Comparison of ENCODE assay signal across 15 cellular contexts in genomic region chrX:27085346-27085745, GRCh38.
DNase-seq lines count a peak whose midpoint lies in the region; TF ChIP-seq lines count a peak whose summit lies in the region.
"Had no signal": no experiment of that assay in that cellular context is flagged by ENCODE, and none has a peak within 500 bp of the region (broad histone marks: within the 10 kb centered on the region; RNA-seq: fewer than 3 reads in every experiment).

No MANE protein-coding gene starts in this region.

- peaks cover 2% of the 10 kb centered on the region for H3K36me3 Mint-ChIP-seq in mesothelial cell of epicardium
- H3K36me3 Mint-ChIP-seq: CD4-positive, CD25-positive, alpha-beta regulatory T cell; CD8-positive, alpha-beta T cell had no signal

- peaks cover 20% of the 10 kb centered on the region for H3K9me3 Mint-ChIP-seq in mesothelial cell of epicardium
- H3K9me3 Mint-ChIP-seq: CD4-positive, CD25-positive, alpha-beta regulatory T cell had no signal

- no peak overlapping the region for H3K4me3 Mint-ChIP-seq in mesothelial cell of epicardium
- H3K4me3 Mint-ChIP-seq: B cell; CD4-positive, CD25-positive, alpha-beta regulatory T cell; CD8-positive, alpha-beta T cell had no signal

- peaks cover 19% of the 10 kb centered on the region for H3K4me1 Mint-ChIP-seq in mesothelial cell of epicardium
- H3K4me1 Mint-ChIP-seq: B cell; CD4-positive, CD25-positive, alpha-beta regulatory T cell had no signal

- no peaks in the 10 kb centered on the region for H3K27me3 Mint-ChIP-seq in mesothelial cell of epicardium (ENCODE audit: low read depth)
- H3K27me3 Mint-ChIP-seq: B cell; CD4-positive, CD25-positive, alpha-beta regulatory T cell had no signal

- peak overlapping the region; percentile 36 for H3K27ac Mint-ChIP-seq in mesothelial cell of epicardium
- H3K27ac Mint-ChIP-seq: B cell; CD4-positive, CD25-positive, alpha-beta regulatory T cell; CD8-positive, alpha-beta T cell had no signal

- peak; percentile 11 for DNase-seq in dermis blood vessel endothelial cell
- peak; percentile 41 for DNase-seq in iris pigment epithelial cell (ENCODE audit: low read depth)
- DNase-seq in mesothelial cell of epicardium (ENCODE audit: low spot score in 2 of 2, unreplicated experiment in 2 of 2), result no peak
- no peak for DNase-seq in activated effector memory CD4-positive, alpha-beta T cell treated with Interleukin-2 at 50 U/mL for 16 hours
- DNase-seq in GM19238 (ENCODE audit: insufficient read length, low spot score), result no peak
- DNase-seq in NCI-H345 (lab: John Stamatoyannopoulos, UW), result no peak
- DNase-seq: Caco-2; CD4-positive, CD25-positive, alpha-beta regulatory T cell; CD8-positive, alpha-beta T cell; DMS153; DND-41; GM23248; H7; HCEC 1CT had no signal

- TF ChIP-seq CTCF in mesothelial cell of epicardium (IDR thresholded peaks at IDR 0.05; ENCODE audit: unreplicated experiment), result no peak

Comparison
In these comparisons a context has a peak if more than half of its experiments do, and no peak if none do; other contexts are left out.
1. DNase-seq: peak in dermis blood vessel endothelial cell (single experiment) and iris pigment epithelial cell (single experiment); none in mesothelial cell of epicardium (0 of 2), activated effector memory CD4-positive, alpha-beta T cell treated with Interleukin-2 at 50 U/mL for 16 hours (single experiment), GM19238 (single experiment) and NCI-H345 (single experiment).